Comparison of ENCODE assay signal across 8 cellular contexts in the genomic region with DNA sequence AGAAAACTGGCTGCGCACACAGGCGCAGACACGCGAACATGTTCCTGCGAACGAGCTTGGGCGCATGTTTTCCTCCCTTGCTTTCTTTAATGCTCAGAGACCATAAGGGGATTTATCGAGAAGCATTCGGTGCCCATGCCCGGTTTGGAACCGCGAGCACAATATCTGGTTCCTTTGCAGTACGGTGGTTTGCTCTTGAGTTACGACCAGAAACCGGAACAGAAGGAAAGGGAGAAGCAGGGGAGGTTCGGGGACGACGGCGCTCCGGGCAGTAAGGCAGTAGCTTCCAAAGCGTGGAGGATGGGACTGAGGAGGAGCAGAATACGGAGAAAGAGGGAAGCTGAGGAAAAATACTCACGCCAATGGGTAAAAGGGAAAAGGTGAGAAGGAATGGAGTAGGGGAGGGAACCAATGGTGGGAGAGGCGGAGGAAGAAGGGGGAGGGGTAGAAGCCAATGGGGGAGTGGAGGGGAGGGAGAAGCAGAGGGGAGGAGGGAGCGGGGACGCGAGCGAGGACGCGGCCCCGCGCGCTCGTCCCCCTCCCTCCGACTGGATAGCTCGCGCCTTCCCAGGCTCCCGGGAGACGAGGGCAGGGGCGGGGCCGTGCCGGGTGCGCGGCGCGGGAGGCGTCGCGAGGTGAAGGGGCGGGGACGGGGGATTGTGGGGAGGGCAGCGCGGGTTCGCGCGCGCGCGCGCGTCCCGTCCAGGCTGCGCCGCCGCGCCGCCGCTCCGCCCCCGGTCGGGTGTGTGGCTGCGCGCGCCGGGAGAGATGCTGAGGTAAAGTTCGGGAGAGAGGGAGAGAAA. TPM values are rescaled to one million over a fixed set of nuclear protein-coding genes. Genes with fewer than 3 reads are reported as not detected.
DNase-seq lines count a peak whose midpoint lies in the region; ATAC-seq, FAIRE-seq and TF ChIP-seq lines count a peak whose summit lies in the region.

No MANE protein-coding gene starts in this region.

- H2AFZ ChIP-seq in H1 (ENCODE audit: low read length) = peak overlapping the region; percentile 88; the same call in 1 of the 2 replicates

- no peak overlapping the region; the same call in 1 of the 2 replicates for H2BK15ac ChIP-seq in H1 (ENCODE audit: low read length)
- no peak overlapping the region for H2BK15ac ChIP-seq in mesendoderm (replicated peaks; ENCODE audit: low read depth)

- H3K4me1 ChIP-seq in H1 (replicated peaks in 1 of 4; ENCODE audit: control insufficient read depth in 3 of 4, insufficient read depth in 4 of 4, low read length in 3 of 4) (peaks cover 0 to 4% (median 0%) of the 10 kb centered on the region in 4 experiments; a peak in 1 of 7 replicates), mesendoderm (ENCODE audit: control insufficient read depth, low read depth, low read length) (peaks cover 1% of the 10 kb centered on the region)

- TF ChIP-seq POLR2A in H1 (IDR thresholded peaks at IDR 0.05; ENCODE audit: control extremely low read depth in 1 of 2, low read depth in 2 of 2, low read length in 2 of 2) = peak in 1 of 2 experiments; percentile 60; a peak in 1 of 3 replicates

- H3K18ac ChIP-seq in H1 (ENCODE audit: extremely low read depth, low read length) = peak overlapping the region; percentile 84
- peak overlapping the region; percentile 98 for H3K18ac ChIP-seq in mesendoderm (ENCODE audit: low read length)

- peaks cover 0 to under 1% of the 10 kb centered on the region in 2 experiments for H4K20me1 ChIP-seq in H1 (replicated peaks in 1 of 2; ENCODE audit: control insufficient read depth in 1 of 2, insufficient read depth in 2 of 2, low read length in 2 of 2)

- H3K14ac ChIP-seq in H1 (ENCODE audit: insufficient read length) = peak overlapping the region; percentile 50

- H3K23me2 ChIP-seq in H1 (ENCODE audit: low read depth, low read length) = peaks cover 9% of the 10 kb centered on the region

- H3K27me3 ChIP-seq in BJ (ENCODE audit: control insufficient read depth, insufficient read depth, low read length) (no peaks in the 10 kb centered on the region), H1 (replicated peaks in 1 of 4; ENCODE audit: control insufficient read depth in 3 of 4, extremely low read depth in 1 of 4, insufficient read depth in 3 of 4, low read length in 3 of 4) (no peaks in the 10 kb centered on the region), mesendoderm (ENCODE audit: insufficient read depth, low read length, poor library complexity) (no peaks in the 10 kb centered on the region)

- H3K4me2 ChIP-seq in H1 (ENCODE audit: insufficient read depth in 1 of 2, low read depth in 2 of 2, low read length in 2 of 2) (peak overlapping the region; percentile 83 to 85), mesendoderm (ENCODE audit: low read length) (peak overlapping the region; percentile 55)

- peak overlapping the region; percentile 99 for H3K4me3 ChIP-seq in BJ (ENCODE audit: low read depth, low read length)
- peak overlapping the region; percentile 79 to 97 (median 95) for H3K4me3 ChIP-seq in H1 (ENCODE audit: extremely low read depth in 1 of 4, insufficient read depth in 2 of 4, low read depth in 3 of 4, low read length in 4 of 4)
- H3K4me3 ChIP-seq in mesendoderm (ENCODE audit: low read length) = peak overlapping the region; percentile 66

- H3K79me1 ChIP-seq in H1 (ENCODE audit: low read depth, low read length) (no peaks in the 10 kb centered on the region), mesendoderm (ENCODE audit: low read length) (peaks cover 3% of the 10 kb centered on the region)

- H3K9me3 ChIP-seq in H1 (ENCODE audit: insufficient read depth in 2 of 2, low read depth in 1 of 2, low read length in 1 of 2) = no peaks in the 10 kb centered on the region

- H4K91ac ChIP-seq in H1 (replicated peaks; ENCODE audit: insufficient read length, low read length) = peak overlapping the region; percentile 83

- peak overlapping the region; percentile 83 for H3K56ac ChIP-seq in H1 (replicated peaks; ENCODE audit: insufficient read length, low read depth, low read length)
- peak overlapping the region; percentile 95 for H3K56ac ChIP-seq in mesendoderm (ENCODE audit: low read length)

- H3K79me2 ChIP-seq in H1 (ENCODE audit: control insufficient read depth in 1 of 2, insufficient read depth in 2 of 2, low read length in 2 of 2) (peaks cover 0 to 42% of the 10 kb centered on the region in 2 experiments; a peak in 3 of 4 replicates), mesendoderm (ENCODE audit: control insufficient read depth, insufficient read depth, low read length) (peaks cover 19% of the 10 kb centered on the region)

- WGBS in H1 (ENCODE audit: extremely low coverage in 1 of 2, insufficient coverage in 1 of 2, insufficient read length in 1 of 2, insufficient replicate concordance in 2 of 2, low coverage in 1 of 2, low lambda C conversion rate in 2 of 2, missing lambda C conversion rate in 1 of 2), 2 experiments = 1% methylated on average over 30 of the region's 76 CpGs; no CpG with 5 or more reads in 1 of the 2 experiments
- no CpG with 5 or more reads among the region's 76 CpGs for WGBS in mesendoderm (ENCODE audit: extremely low coverage, insufficient coverage, low lambda C conversion rate)

- POLR2A ChIA-PET in BJ (lab: Charles Lee) = interaction anchor here (0.6 to 1.3 kb wide), 7 partner anchors 142 to 1363 kb away, joined by 3 to 22 read pairs (median 4); no protein-coding TSS in a partner anchor
- POLR2A ChIA-PET in H1 (lab: Charles Lee; ENCODE audit: partially characterized antibody) = interaction anchor here (0.8 to 2.9 kb wide), 15 partner anchors 9 to 656 kb away, joined by 3 to 17 read pairs (median 3); a partner anchor contains a TSS

- H3K23ac ChIP-seq in H1 (ENCODE audit: insufficient read length) = no peak overlapping the region
- H3K23ac ChIP-seq in mesendoderm (ENCODE audit: low read length) = peak overlapping the region; percentile 20

- FAIRE-seq in H1 (lab: Jason Lieb, UNC) = no peak

- H3K36me3 ChIP-seq in BJ (ENCODE audit: control insufficient read depth, insufficient read depth, low read length) (no peaks in the 10 kb centered on the region), H1 (ENCODE audit: control insufficient read depth in 2 of 4, insufficient read depth in 4 of 4, low read length in 3 of 4) (no peaks in the 10 kb centered on the region), mesendoderm (ENCODE audit: control insufficient read depth, insufficient read depth, low read length) (no peaks in the 10 kb centered on the region)

- H4K5ac ChIP-seq in H1 (ENCODE audit: insufficient read length, low read depth, low read length) (peak overlapping the region; percentile 90), mesendoderm (ENCODE audit: low read length) (no peak overlapping the region)

- peak overlapping the region; percentile 92 for H2BK12ac ChIP-seq in H1 (ENCODE audit: low read depth, low read length)

- TF ChIP-seq EP300 in H1 (IDR thresholded peaks at IDR 0.05; ENCODE audit: borderline replicate concordance in 1 of 2, low read depth in 2 of 2, low read length in 2 of 2) = peak in 1 of 2 experiments; percentile 31; a peak in 1 of 3 replicates

- 0 out of 4 replicates have a peak, but pooled peaks of 1 of the 2 experiments have one; percentile 1 for TF ChIP-seq RAD21 in H1 (IDR thresholded peaks at IDR 0.05 in 1 of 2, conservative IDR thresholded peaks at IDR 0.05 in 1 of 2; ENCODE audit: low read depth in 2 of 2, low read length in 2 of 2)

- ATAC-seq in GM19324 (IDR thresholded peaks at IDR 0.05; ENCODE audit: low FRiP score, unreplicated experiment) (peak; percentile 70), HG03460 (IDR thresholded peaks at IDR 0.05; ENCODE audit: unreplicated experiment) (peak; percentile 53)

- TF ChIP-seq CTCF in BJ (IDR thresholded peaks at IDR 0.05; ENCODE audit: insufficient read depth, low read depth, low read length) (no peak), H1 (IDR thresholded peaks at IDR 0.05; ENCODE audit: control extremely low read depth in 1 of 3, insufficient read depth in 1 of 3, low read depth in 1 of 3, low read length in 3 of 3) (no peak)

- H2AK5ac ChIP-seq in H1 (ENCODE audit: low read depth, low read length) = no peak overlapping the region; the same call in 1 of the 2 replicates
- H2AK5ac ChIP-seq in mesendoderm (ENCODE audit: low read length) = no peak overlapping the region

- peak overlapping the region; percentile 88 for H3K27ac ChIP-seq in H1 (ENCODE audit: low read depth, low read length)
- peak overlapping the region; percentile 99 for H3K27ac ChIP-seq in mesendoderm (ENCODE audit: low read depth, low read length)

- no peak overlapping the region for H2BK20ac ChIP-seq in H1 (ENCODE audit: low read length)

- H4K8ac ChIP-seq in H1 (ENCODE audit: extremely low read depth, insufficient read depth, low read length) (peak overlapping the region; percentile 95), mesendoderm (ENCODE audit: low read depth, low read length) (no peak overlapping the region)

- CTCF ChIA-PET in BJ (lab: Yijun Ruan, JAX) (interaction anchor here (0.5 to 2.3 kb wide), 10 partner anchors 80 to 348 kb away, joined by 3 to 7 read pairs (median 4); no protein-coding TSS in a partner anchor), H1 (lab: Charles Lee; ENCODE audit: partially characterized antibody) (interaction anchor here (0.9 kb wide), 1 partner anchor 155 kb away, joined by 5 read pairs; no protein-coding TSS in a partner anchor)

- H2BK5ac ChIP-seq in H1 (ENCODE audit: low read depth, low read length) (peak overlapping the region; percentile 94), mesendoderm (ENCODE audit: low read length) (peak overlapping the region; percentile 7)

- peak overlapping the region; percentile 48 to 94 (median 88) for H3K9ac ChIP-seq in H1 (replicated peaks in 1 of 4; ENCODE audit: extremely low read depth in 1 of 4, low read depth in 3 of 4, low read length in 3 of 4)
- peak overlapping the region; percentile 74 for H3K9ac ChIP-seq in mesendoderm (ENCODE audit: low read length)

- peak overlapping the region; percentile 87 for H3K4ac ChIP-seq in H1 (replicated peaks; ENCODE audit: insufficient read length, low read depth, low read length)
- no peak overlapping the region for H3K4ac ChIP-seq in mesendoderm (ENCODE audit: low read depth, low read length)

- H2BK120ac ChIP-seq in H1 (replicated peaks; ENCODE audit: low read depth, low read length) (peak overlapping the region; percentile 36), mesendoderm (ENCODE audit: low read depth, low read length) (no peak overlapping the region)

- DNase-seq in BJ (ENCODE audit: low read depth) = peak; percentile 74
- DNase-seq in NCI-H69 (lab: John Stamatoyannopoulos, UW) = peak; percentile 99
- peak; percentile 48 to 56 for DNase-seq in activated CD8-positive, alpha-beta memory T cell treated with anti-CD3 and anti-CD28 coated beads for 4 hours (ENCODE audit: low read depth in 2 of 2)
- peak; percentile 88 to 90 for DNase-seq in H1 (ENCODE audit: low read depth in 1 of 2, low spot score in 2 of 2)
- peak; percentile 98 for DNase-seq in mesendoderm
- DNase-seq in stimulated activated CD8-positive, alpha-beta memory T cell treated with anti-CD3 and anti-CD28 coated beads, Interleukin-12 subunit alpha, Interleukin-12 subunit beta, amount 100 ng/mL, for 24 hours (ENCODE audit: extremely low read depth) = peak; percentile 69

RNA-seq across cellular contexts. Expression of a gene that starts 0.6 kb away (rescaled TPM):
- polyA plus RNA-seq in BJ (2011; rRNA removed) = 17.4 and 43.1 TPM in 2 replicates
- polyA minus RNA-seq in BJ (2011; rRNA and poly(A)+ RNA removed) = 27.9 and 35.2 TPM in 2 replicates
- 77.3 and 78.2 TPM in 2 replicates for total RNA-seq in H1 (2021; fragmentation: NEBNext Ultra II Directional; extraction: Animal tissue kit (Norgen Biotek cat#: 25700))
- polyA plus RNA-seq in H1 (2011; rRNA removed) = 3.5 and 7.8 TPM in 2 replicates
- polyA plus RNA-seq in H1 (2011; cell fraction: cytosol; rRNA removed) = 9.4 TPM
- 8.4 TPM for polyA plus RNA-seq in H1 (2011; cell fraction: nucleus; rRNA removed)
- polyA plus RNA-seq in H1 (2012, experiment 1 of 2) = 11.4 to 33.3 TPM (median 17.4 TPM) in 4 replicates
- polyA plus RNA-seq in H1 (2012, experiment 2 of 2) = 1.00 TPM
- 30.3 TPM for polyA plus RNA-seq in H1 (2013, experiment 1 of 2)
- polyA plus RNA-seq in H1 (2013, experiment 2 of 2) = 30.0 TPM
- 44.3 and 68.3 TPM in 2 replicates for polyA minus RNA-seq in H1 (2011; rRNA and poly(A)+ RNA removed)
- 25.5 TPM for polyA minus RNA-seq in H1 (2011; cell fraction: cytosol; rRNA and poly(A)+ RNA removed)
- 146 TPM for polyA minus RNA-seq in H1 (2011; cell fraction: nucleus; rRNA and poly(A)+ RNA removed)
- 28.2 TPM for polyA plus RNA-seq in mesendoderm (2013, experiment 1 of 2)
- 29.9 TPM for polyA plus RNA-seq in mesendoderm (2013, experiment 2 of 2)

Comparison
In these comparisons a context has a peak if more than half of its experiments do, and no peak if none do; other contexts are left out.
1. Peak in every context shown above with its lines: DNase-seq, ATAC-seq, H3K4me3 ChIP-seq and H3K27ac ChIP-seq.